Comparison of ENCODE assay signal across 23 cellular contexts in the genomic region with DNA sequence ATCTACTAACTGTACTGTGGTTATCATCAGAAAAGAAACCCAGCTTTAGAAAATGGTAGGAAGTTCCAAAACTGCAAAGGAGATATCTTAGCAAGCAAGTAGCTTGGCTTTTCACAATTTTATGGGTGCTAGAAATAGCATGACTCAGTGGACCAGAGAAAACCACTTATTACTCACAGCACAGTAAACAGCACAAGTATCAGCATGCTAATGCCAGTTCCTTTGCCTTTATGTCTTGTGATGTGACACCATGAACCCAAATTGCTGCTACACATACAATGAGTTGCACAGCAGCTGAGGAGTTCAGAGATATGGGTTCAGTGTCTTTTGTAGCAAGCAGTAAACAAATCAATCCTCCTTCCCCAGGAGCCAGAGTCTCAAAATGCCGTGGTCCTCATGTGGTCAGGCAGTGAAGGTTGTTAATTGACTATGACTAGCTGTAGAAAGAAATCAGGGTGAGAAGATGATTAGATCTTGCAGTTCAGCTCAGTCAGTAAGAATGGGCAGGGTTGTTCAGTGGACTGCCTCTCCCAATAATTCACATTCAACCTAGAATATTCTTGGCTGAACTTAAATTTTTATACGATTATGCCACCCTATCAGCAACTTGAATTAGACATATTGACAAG.
A peak's percentile ranks its signal among the peaks of the same experiment; 100 is the strongest.
DNase-seq lines count a peak whose midpoint lies in the region; ATAC-seq and TF ChIP-seq lines count a peak whose summit lies in the region.
"Had no signal": no experiment of that assay in that cellular context is flagged by ENCODE, and none has a peak within 500 bp of the region (broad histone marks: within the 10 kb centered on the region; RNA-seq: fewer than 3 reads in every experiment).

No MANE protein-coding gene starts in this region.

- TF ChIP-seq CTCF in Panc1 (IDR thresholded peaks at IDR 0.05), result no peak
- no peak for TF ChIP-seq CTCF in esophagus squamous epithelium (IDR thresholded peaks at IDR 0.05)

- H3K27me3 ChIP-seq in Panc1 (ENCODE audit: control insufficient read depth, insufficient read depth, low read length) (no peaks in the 10 kb centered on the region), esophagus squamous epithelium (no peaks in the 10 kb centered on the region)
- H3K27me3 ChIP-seq: MG63, SJCRH30, tibial artery had no signal

- 48 to 66% methylated on average over 2 of the region's 2 CpGs for WGBS in esophagus squamous epithelium, 2 donors

- no peak overlapping the region for H3K27ac Mint-ChIP-seq in activated T-cell treated with anti-CD3 and anti-CD28 coated beads, Interleukin-2, amount 50 U/mL, for 72 hours
- H3K27ac Mint-ChIP-seq in stimulated activated effector memory CD8-positive, alpha-beta T cell treated with anti-CD3 and anti-CD28 coated beads, Interleukin-12 subunit alpha, Interleukin-12 subunit beta, amount 100 ng/mL, for 72 hours, result no peak overlapping the region
- H3K27ac Mint-ChIP-seq: activated T-helper 2 cell treated with anti-CD3 and anti-CD28 coated beads, Interferon-gamma antibody, Interleukin-2, Interleukin-4, amounts not matched to agents 10 μg/mL and 5 μg/mL and 100 μg/mL, durations not matched to agents 14 hours and 24 hours and 36 hours; CD4-positive, CD25-positive, alpha-beta regulatory T cell; stimulated activated naive B cell treated with anti-CD40 and anti-IgM and Interleukin-4, amounts not matched to agents 10 μg/mL and 1 μg/mL and 100 μg/mL, for 72 hours had no signal

- H3K36me3 Mint-ChIP-seq in activated T-cell treated with anti-CD3 and anti-CD28 coated beads, Interleukin-2, amount 50 U/mL, for 72 hours (ENCODE audit: insufficient read depth in 2 of 2), result no peaks in the 10 kb centered on the region
- no peaks in the 10 kb centered on the region for H3K36me3 Mint-ChIP-seq in stimulated activated effector memory CD8-positive, alpha-beta T cell treated with anti-CD3 and anti-CD28 coated beads, Interleukin-12 subunit alpha, Interleukin-12 subunit beta, amount 100 ng/mL, for 72 hours
- H3K36me3 Mint-ChIP-seq: CD4-positive, CD25-positive, alpha-beta regulatory T cell; stimulated activated naive B cell treated with anti-CD40 and anti-IgM and Interleukin-4, amounts not matched to agents 10 μg/mL and 1 μg/mL and 100 μg/mL, for 72 hours had no signal

- H3K27ac ChIP-seq in Panc1 (ENCODE audit: low read length) (no peak overlapping the region), esophagus squamous epithelium (peak overlapping the region in 3 of 4 donors; percentile 19 to 48 (median 21))
- H3K27ac ChIP-seq: SJCRH30, tibial artery had no signal

- in situ Hi-C loops in Panc1 (cut with HindIII; ENCODE audit: low pct_unique_long_range_greater_than_20kb, low sequenced_read_pairs), result no loop called here

- BruUV-seq in Panc1 (replicated peaks; lab: Mats Ljungman, UMichigan), result no TSS peak

- H3K9me3 ChIP-seq in Panc1 (ENCODE audit: control insufficient read depth, insufficient read depth, low read depth, low read length) (no peaks in the 10 kb centered on the region), esophagus squamous epithelium (no peaks in the 10 kb centered on the region)
- H3K9me3 ChIP-seq: MG63, SJCRH30, tibial artery had no signal

- no peaks in the 10 kb centered on the region for H3K4me1 Mint-ChIP-seq in activated T-cell treated with anti-CD3 and anti-CD28 coated beads, Interleukin-2, amount 50 U/mL, for 72 hours (ENCODE audit: low read depth)
- H3K4me1 Mint-ChIP-seq in stimulated activated effector memory CD8-positive, alpha-beta T cell treated with anti-CD3 and anti-CD28 coated beads, Interleukin-12 subunit alpha, Interleukin-12 subunit beta, amount 100 ng/mL, for 72 hours, result peaks cover 5% of the 10 kb centered on the region
- H3K4me1 Mint-ChIP-seq: CD4-positive, CD25-positive, alpha-beta regulatory T cell; central memory CD8-positive, alpha-beta T cell; stimulated activated naive B cell treated with anti-CD40 and anti-IgM and Interleukin-4, amounts not matched to agents 10 μg/mL and 1 μg/mL and 100 μg/mL, for 72 hours had no signal

- H3K9me3 Mint-ChIP-seq in activated T-cell treated with anti-CD3 and anti-CD28 coated beads, Interleukin-2, amount 50 U/mL, for 72 hours, result no peaks in the 10 kb centered on the region
- no peaks in the 10 kb centered on the region for H3K9me3 Mint-ChIP-seq in stimulated activated effector memory CD8-positive, alpha-beta T cell treated with anti-CD3 and anti-CD28 coated beads, Interleukin-12 subunit alpha, Interleukin-12 subunit beta, amount 100 ng/mL, for 72 hours
- H3K9me3 Mint-ChIP-seq: activated T-helper 2 cell treated with anti-CD3 and anti-CD28 coated beads, Interferon-gamma antibody, Interleukin-2, Interleukin-4, amounts not matched to agents 10 μg/mL and 5 μg/mL and 100 μg/mL, durations not matched to agents 14 hours and 24 hours and 36 hours; central memory CD8-positive, alpha-beta T cell had no signal

- intact Hi-C loops in Panc1 (cut with micrococcal nuclease; ENCODE audit: unreplicated experiment), result no loop called here
- intact Hi-C loops in esophagus squamous epithelium (cut with DNase I), result no loop called here

- H3K27me3 Mint-ChIP-seq in activated T-cell treated with anti-CD3 and anti-CD28 coated beads, Interleukin-2, amount 50 U/mL, for 72 hours (ENCODE audit: low read depth), result peaks cover 12% of the 10 kb centered on the region
- H3K27me3 Mint-ChIP-seq: CD4-positive, CD25-positive, alpha-beta regulatory T cell had no signal

- no peak for TF ChIP-seq POLR2A in esophagus squamous epithelium (IDR thresholded peaks at IDR 0.05)

- H3K36me3 ChIP-seq in Panc1 (ENCODE audit: control insufficient read depth, insufficient read depth, low read length), result no peaks in the 10 kb centered on the region
- H3K36me3 ChIP-seq in esophagus squamous epithelium, result no peaks in the 10 kb centered on the region
- H3K36me3 ChIP-seq: MG63, SJCRH30, tibial artery had no signal

- no peak for DNase-seq in activated T-cell treated with anti-CD3 and anti-CD28 coated beads, Interleukin-2, amount 50 U/mL, for 72 hours
- DNase-seq in activated T-cell treated with anti-CD3 and anti-CD28 coated beads for 4 hours (no peak), Panc1 (ENCODE audit: low read depth, low spot score) (peak; percentile 52), esophagus squamous epithelium (lab: John Stamatoyannopoulos, UW) (no peak)
- no peak for DNase-seq in stimulated activated effector memory CD8-positive, alpha-beta T cell treated with anti-CD3 and anti-CD28 coated beads, Interleukin-12 subunit alpha, Interleukin-12 subunit beta, amount 100 ng/mL, for 72 hours (ENCODE audit: low spot score in 2 of 2)
- DNase-seq: CD4-positive, CD25-positive, alpha-beta regulatory T cell; hypothalamus; left colon; MG63; NCI-H1930; NCI-H446 treated with DMSO at 0.1 percent for 48 hours; retina; SJCRH30; stimulated activated CD4-positive, alpha-beta T cell treated with anti-CD3 and anti-CD28 coated beads, Interleukin-15, amount 100 ng/mL, for 24 hours; stimulated activated naive B cell treated with anti-CD40 and anti-IgM and Interleukin-4, amounts not matched to agents 10 μg/mL and 1 μg/mL and 100 μg/mL, for 72 hours; T-helper 2 cell; tibial artery had no signal

- CTCF ChIA-PET in Panc1 (lab: Charles Lee), result no interaction called here

- no peak overlapping the region for H3K4me3 ChIP-seq in Panc1 (ENCODE audit: low read depth in 2 of 2, low read length in 2 of 2)
- H3K4me3 ChIP-seq in esophagus squamous epithelium, result no peak overlapping the region
- H3K4me3 ChIP-seq: MG63, SJCRH30, tibial artery had no signal

- no peak overlapping the region for H3K4me3 Mint-ChIP-seq in activated T-cell treated with anti-CD3 and anti-CD28 coated beads, Interleukin-2, amount 50 U/mL, for 72 hours
- no peak overlapping the region for H3K4me3 Mint-ChIP-seq in stimulated activated effector memory CD8-positive, alpha-beta T cell treated with anti-CD3 and anti-CD28 coated beads, Interleukin-12 subunit alpha, Interleukin-12 subunit beta, amount 100 ng/mL, for 72 hours
- H3K4me3 Mint-ChIP-seq: CD4-positive, CD25-positive, alpha-beta regulatory T cell; central memory CD8-positive, alpha-beta T cell; stimulated activated naive B cell treated with anti-CD40 and anti-IgM and Interleukin-4, amounts not matched to agents 10 μg/mL and 1 μg/mL and 100 μg/mL, for 72 hours had no signal

- POLR2A ChIA-PET in Panc1 (lab: Charles Lee), result no interaction called here

- H3K4me1 ChIP-seq in Panc1 (ENCODE audit: control insufficient read depth, insufficient read depth, low read length) (no peaks in the 10 kb centered on the region), esophagus squamous epithelium (peaks cover 0 to 20% (median 0%) of the 10 kb centered on the region in 3 donors)
- H3K4me1 ChIP-seq: SJCRH30, tibial artery had no signal

- ATAC-seq in activated T-cell treated with anti-CD3 and anti-CD28 coated beads, Interleukin-2, amount 50 U/mL, for 72 hours (replicated peaks in 1 of 2), result peak; percentile 55 to 58
- ATAC-seq in Panc1 (no peak), SK-N-SH treated with all-trans-retinoic acid at 6 μM for 48 hours (no peak), HG03025 (IDR thresholded peaks at IDR 0.05; ENCODE audit: low FRiP score, unreplicated experiment) (no peak), GM21367 (IDR thresholded peaks at IDR 0.05; ENCODE audit: unreplicated experiment) (no peak)
- peak; percentile 78 for ATAC-seq in stimulated activated effector memory CD8-positive, alpha-beta T cell treated with anti-CD3 and anti-CD28 coated beads, Interleukin-12 subunit alpha, Interleukin-12 subunit beta, amount 100 ng/mL, for 72 hours
- ATAC-seq: HepG2; left colon; stimulated activated naive B cell treated with anti-CD40 and anti-IgM and Interleukin-4, amounts not matched to agents 10 μg/mL and 1 μg/mL and 100 μg/mL, for 72 hours had no signal

TF ChIP-seq in SK-N-SH treated with all-trans-retinoic acid at 6 μM for 48 hours, 23 proteins besides CTCF, POLR2A, EP300 and RAD21:
- no peak for TF ChIP-seq ARNTL (CRISPR knock-in tag; IDR thresholded peaks at IDR 0.05; ENCODE audit: borderline replicate concordance, low read depth)

Comparison
In these comparisons a context has a peak if more than half of its experiments do, and no peak if none do; other contexts are left out.
1. ATAC-seq: peak in activated T-cell treated with anti-CD3 and anti-CD28 coated beads, Interleukin-2, amount 50 U/mL, for 72 hours (2 of 2) and stimulated activated effector memory CD8-positive, alpha-beta T cell treated with anti-CD3 and anti-CD28 coated beads, Interleukin-12 subunit alpha, Interleukin-12 subunit beta, amount 100 ng/mL, for 72 hours (single experiment); none in Panc1 (single experiment), SK-N-SH treated with all-trans-retinoic acid at 6 μM for 48 hours (single experiment), HG03025 (single experiment) and GM21367 (single experiment).